In genomic region chr12:48197967-48198618, GRCh38 we compare ENCODE assay signal across 1 cellular context.
TF ChIP-seq lines count a peak whose summit lies in the region.

No MANE protein-coding gene starts in this region.

TF ChIP-seq in HEK293, 187 proteins besides CTCF, POLR2A, EP300 and RAD21 (continued from another document):
- TF ChIP-seq ZBTB10 (tag by site-specific recombination; IDR thresholded peaks at IDR 0.05) (0 out of 2 replicates have a peak, but pooled peaks have one; percentile 49), ZNF175 (tag by site-specific recombination; IDR thresholded peaks at IDR 0.05) (no peak), SP7 (tag by site-specific recombination; IDR thresholded peaks at IDR 0.05) (peak; percentile 65), ELK4 (IDR thresholded peaks at IDR 0.05; ENCODE audit: borderline replicate concordance, low read depth, low read length) (no peak), ZNF184 (tag by site-specific recombination; IDR thresholded peaks at IDR 0.05) (no peak), ZNF24 (tag by site-specific recombination; IDR thresholded peaks at IDR 0.05) (0 out of 2 replicates have a peak, but pooled peaks have one; percentile 11), OVOL3 (tag by site-specific recombination; IDR thresholded peaks at IDR 0.05) (0 out of 2 replicates have a peak, but pooled peaks have one; percentile 14), ZNF692 (tag by site-specific recombination; IDR thresholded peaks at IDR 0.05) (peak; percentile 53; the same call in 1 of the 2 replicates), PATZ1 (tag by site-specific recombination; IDR thresholded peaks at IDR 0.05) (0 out of 2 replicates have a peak, but pooled peaks have one; percentile 15), YY1 (tag by site-specific recombination; IDR thresholded peaks at IDR 0.05) (peak; percentile 65; the same call in 1 of the 2 replicates), ZNF596 (tag by site-specific recombination; IDR thresholded peaks at IDR 0.05) (no peak), ZNF366 (tag by site-specific recombination; conservative IDR thresholded peaks at IDR 0.05) (peak; percentile 53), REST (tag by site-specific recombination; IDR thresholded peaks at IDR 0.05) (no peak)
